ENCODE assay signal across 27 cellular contexts in genomic region chr2:46448111-46448510, GRCh38. TPM values are rescaled to one million over a fixed set of nuclear protein-coding genes. Genes with fewer than 3 reads are reported as not detected.
DNase-seq lines count a peak whose midpoint lies in the region; ATAC-seq and TF ChIP-seq lines count a peak whose summit lies in the region.
"Had no signal": no experiment of that assay in that cellular context is flagged by ENCODE, and none has a peak within 500 bp of the region (broad histone marks: within the 10 kb centered on the region; RNA-seq: fewer than 3 reads in every experiment).

No MANE protein-coding gene starts in this region.

- no peak for TF ChIP-seq EP300 in esophagus muscularis mucosa (IDR thresholded peaks at IDR 0.05)

- TF ChIP-seq POLR2A in esophagus muscularis mucosa (IDR thresholded peaks at IDR 0.05; ENCODE audit: low read depth): no peak

- H3K27ac ChIP-seq in esophagus muscularis mucosa (replicated peaks in 1 of 4): no peak overlapping the region
- no peak overlapping the region for H3K27ac ChIP-seq in trophoblast cell (ENCODE audit: low read depth, low read length)
- H3K27ac ChIP-seq: BLaER1 had no signal

- no peak overlapping the region for H2AK5ac ChIP-seq in trophoblast cell (ENCODE audit: low read length)

- H3K4me1 ChIP-seq in esophagus muscularis mucosa (peaks cover 0 to 18% (median 11%) of the 10 kb centered on the region in 4 donors), trophoblast cell (ENCODE audit: control insufficient read depth in 1 of 2, insufficient read depth in 2 of 2, low read length in 2 of 2) (no peaks in the 10 kb centered on the region)
- H3K4me1 ChIP-seq: BLaER1 had no signal

- intact Hi-C loops in esophagus muscularis mucosa (cut with DNase I): no loop called here

- no peak overlapping the region for H4K91ac ChIP-seq in trophoblast cell (ENCODE audit: low read depth, low read length)

- H3K9me3 ChIP-seq in esophagus muscularis mucosa: peaks cover 0 to 6% (median 3%) of the 10 kb centered on the region in 4 donors
- H3K9me3 ChIP-seq in trophoblast cell (ENCODE audit: insufficient read depth, low read depth, low read length): peaks cover 2% of the 10 kb centered on the region
- H3K9me3 ChIP-seq: BE2C had no signal

- no peak overlapping the region for H4K8ac ChIP-seq in trophoblast cell (ENCODE audit: low read depth, low read length)

- H3K4ac ChIP-seq in trophoblast cell (ENCODE audit: low read depth, low read length): no peak overlapping the region

- no peak overlapping the region for H3K4me2 ChIP-seq in trophoblast cell (ENCODE audit: low read length)
- H3K4me2 ChIP-seq: BLaER1 had no signal

- H3K79me2 ChIP-seq in trophoblast cell (ENCODE audit: control insufficient read depth, insufficient read depth, low read length, poor library complexity): no peaks in the 10 kb centered on the region

- H3K9ac ChIP-seq in trophoblast cell (ENCODE audit: low read length): no peak overlapping the region
- H3K9ac ChIP-seq: BLaER1 had no signal

- no peaks in the 10 kb centered on the region for H3K27me3 ChIP-seq in esophagus muscularis mucosa
- no peaks in the 10 kb centered on the region for H3K27me3 ChIP-seq in trophoblast cell (ENCODE audit: insufficient read depth, low read length)
- H3K27me3 ChIP-seq: BE2C, BLaER1 had no signal

- H2BK12ac ChIP-seq in trophoblast cell (ENCODE audit: low read length): no peak overlapping the region

- DNase-seq in esophagus muscularis mucosa (ENCODE audit: extremely low spot score): peak; percentile 55
- DNase-seq in trophoblast cell: no peak
- DNase-seq in T1000 (lab: John Stamatoyannopoulos, UW): no peak
- DNase-seq: 8988T; ACHN; BE2C; C1 segment of cervical spinal cord; CD4-positive, alpha-beta memory T cell; CD4-positive, CD25-positive, alpha-beta regulatory T cell; CD8-positive, alpha-beta memory T cell; COR-L47; DMS 273 treated with DMSO at 0.1 percent for 48 hours; DMS153; DMS53; DMS79; DND-41; EL; GDM1 had no signal

- no peak overlapping the region for H2BK5ac ChIP-seq in trophoblast cell (ENCODE audit: low read depth, low read length, poor library complexity)

- H3K36me3 ChIP-seq in esophagus muscularis mucosa (no peaks in the 10 kb centered on the region), trophoblast cell (ENCODE audit: control insufficient read depth in 1 of 2, insufficient read depth in 2 of 2, low read length in 2 of 2) (no peaks in the 10 kb centered on the region)
- H3K36me3 ChIP-seq: BE2C, BLaER1 had no signal

- no peak overlapping the region for H3K18ac ChIP-seq in trophoblast cell (ENCODE audit: low read length)

- H2BK120ac ChIP-seq in trophoblast cell (ENCODE audit: insufficient read depth, low read length, poor library complexity): no peak overlapping the region

- no peak overlapping the region for H4K12ac ChIP-seq in trophoblast cell (ENCODE audit: low read depth, low read length)

- no peak for TF ChIP-seq CTCF in esophagus muscularis mucosa (IDR thresholded peaks at IDR 0.05)

- H3K23ac ChIP-seq in trophoblast cell (ENCODE audit: low read length): no peak overlapping the region

- no peaks in the 10 kb centered on the region for H3K79me1 ChIP-seq in trophoblast cell (ENCODE audit: low read length)

- H2AFZ ChIP-seq in trophoblast cell (ENCODE audit: insufficient read depth, low read length, poor library complexity): no peak overlapping the region

- ATAC-seq in HG02759 (IDR thresholded peaks at IDR 0.05; ENCODE audit: unreplicated experiment): no peak
- ATAC-seq in HG03135 (IDR thresholded peaks at IDR 0.05; ENCODE audit: unreplicated experiment): no peak
- ATAC-seq: GM12878 had no signal

- peak overlapping the region; percentile 43 for H3K14ac ChIP-seq in trophoblast cell (ENCODE audit: low read length)

- H3K4me3 ChIP-seq in esophagus muscularis mucosa: no peak overlapping the region
- H3K4me3 ChIP-seq in trophoblast cell (ENCODE audit: low read depth, low read length): no peak overlapping the region
- H3K4me3 ChIP-seq: BLaER1, GM12878 had no signal

- 93% methylated on average over 6 of the region's 6 CpGs for WGBS in esophagus muscularis mucosa
- no CpG with 5 or more reads among the region's 6 CpGs for WGBS in trophoblast cell (ENCODE audit: extremely low coverage, insufficient coverage, insufficient read length)

RNA-seq across cellular contexts. Expression of gene TMEM247, which starts 31.3 kb away (rescaled TPM):
- total RNA-seq in esophagus muscularis mucosa: not detected
- 0.15 TPM in 1 of 2 replicates, not detected in the other for polyA plus RNA-seq in trophoblast cell (2013)
- total RNA-seq: A673; CD4-positive, alpha-beta memory T cell; CD4-positive, CD25-positive, alpha-beta regulatory T cell; CD8-positive, alpha-beta memory T cell; Daoy; G401; GM12878 had no signal
- polyA plus RNA-seq: AG04450; CD14-positive monocyte; CD4-positive, alpha-beta memory T cell; CD4-positive, CD25-positive, alpha-beta regulatory T cell; CD8-positive, alpha-beta memory T cell; GM12878 had no signal
